In genomic region chr9:33223696-33224095, GRCh38 we compare ENCODE assay signal across 12 cellular contexts. TPM values are rescaled to one million over a fixed set of nuclear protein-coding genes. Genes with fewer than 3 reads are reported as not detected.
DNase-seq lines count a peak whose midpoint lies in the region; ATAC-seq, FAIRE-seq and TF ChIP-seq lines count a peak whose summit lies in the region.
"Had no signal": no experiment of that assay in that cellular context is flagged by ENCODE, and none has a peak within 500 bp of the region (broad histone marks: within the 10 kb centered on the region; RNA-seq: fewer than 3 reads in every experiment).

No MANE protein-coding gene starts in this region.

- POLR2A ChIA-PET in H1 (lab: Charles Lee; ENCODE audit: partially characterized antibody), result no interaction called here

- DNase-seq in NOMO-1 treated with DMSO at 0.1 percent for 48 hours (lab: John Stamatoyannopoulos, UW; ENCODE audit: unreplicated experiment), result peak; percentile 6
- DNase-seq in NOMO-1 (lab: John Stamatoyannopoulos, UW; ENCODE audit: unreplicated experiment in 2 of 2), result no peak
- DNase-seq in NCI-H69 (lab: John Stamatoyannopoulos, UW), result peak; percentile 12
- DNase-seq in H1 (ENCODE audit: low read depth in 1 of 2, low spot score in 2 of 2), result no peak
- peak; percentile 7 for DNase-seq in sciatic nerve (ENCODE audit: low spot score)
- no peak for DNase-seq in stimulated activated CD4-positive, alpha-beta T cell treated with anti-CD3 and anti-CD28 coated beads, Interleukin-12 subunit alpha, Interleukin-12 subunit beta, amount 100 ng/mL, for 4 hours
- DNase-seq: ACHN, NCI-H187 treated with DMSO at 0.1 percent for 48 hours had no signal

- H2AFZ ChIP-seq in H1 (ENCODE audit: low read length), result no peak overlapping the region

- H2BK120ac ChIP-seq in H1 (replicated peaks; ENCODE audit: low read depth, low read length), result no peak overlapping the region

- no peak overlapping the region for H3K4me3 ChIP-seq in H1 (ENCODE audit: extremely low read depth in 1 of 4, insufficient read depth in 2 of 4, low read depth in 3 of 4, low read length in 4 of 4)

- no peak overlapping the region for H4K8ac ChIP-seq in H1 (ENCODE audit: extremely low read depth, insufficient read depth, low read length)

- H2BK20ac ChIP-seq in H1 (ENCODE audit: low read length), result no peak overlapping the region

- H2AK5ac ChIP-seq in H1 (ENCODE audit: low read depth, low read length), result no peak overlapping the region

- H3K36me3 ChIP-seq in H1 (ENCODE audit: control insufficient read depth in 2 of 4, insufficient read depth in 4 of 4, low read length in 3 of 4), result no peaks in the 10 kb centered on the region

- H3K27me3 ChIP-seq in H1 (replicated peaks in 1 of 4; ENCODE audit: control insufficient read depth in 3 of 4, extremely low read depth in 1 of 4, insufficient read depth in 3 of 4, low read length in 3 of 4), result no peaks in the 10 kb centered on the region

- ATAC-seq in sciatic nerve (no peak), HG02642 (IDR thresholded peaks at IDR 0.05; ENCODE audit: poor library complexity, unreplicated experiment) (no peak), HG03439 (IDR thresholded peaks at IDR 0.05; ENCODE audit: unreplicated experiment) (no peak)

- no peak overlapping the region for H3K56ac ChIP-seq in H1 (replicated peaks; ENCODE audit: insufficient read length, low read depth, low read length)

- H3K23ac ChIP-seq in H1 (ENCODE audit: insufficient read length), result no peak overlapping the region

- no peak for TF ChIP-seq EP300 in H1 (IDR thresholded peaks at IDR 0.05; ENCODE audit: borderline replicate concordance in 1 of 2, low read depth in 2 of 2, low read length in 2 of 2)

- no peak overlapping the region for H3K27ac ChIP-seq in H1 (ENCODE audit: low read depth, low read length)

- no peaks in the 10 kb centered on the region for H4K20me1 ChIP-seq in H1 (replicated peaks in 1 of 2; ENCODE audit: control insufficient read depth in 1 of 2, insufficient read depth in 2 of 2, low read length in 2 of 2)

- no peak overlapping the region for H4K91ac ChIP-seq in H1 (replicated peaks; ENCODE audit: insufficient read length, low read length)

- H2BK15ac ChIP-seq in H1 (ENCODE audit: low read length), result no peak overlapping the region

- TF ChIP-seq CTCF in H1 (IDR thresholded peaks at IDR 0.05; ENCODE audit: control extremely low read depth in 1 of 3, insufficient read depth in 1 of 3, low read depth in 1 of 3, low read length in 3 of 3), result peak in 2 of 3 experiments; percentile 4 to 11; a peak in 1 of 4 replicates

- H3K23me2 ChIP-seq in H1 (ENCODE audit: low read depth, low read length), result no peaks in the 10 kb centered on the region

- no peak overlapping the region for H3K18ac ChIP-seq in H1 (ENCODE audit: extremely low read depth, low read length)

- intact Hi-C loops in sciatic nerve (cut with DNase I), result no loop called here

- H3K4ac ChIP-seq in H1 (replicated peaks; ENCODE audit: insufficient read length, low read depth, low read length), result no peak overlapping the region

- H4K5ac ChIP-seq in H1 (ENCODE audit: insufficient read length, low read depth, low read length), result no peak overlapping the region

- H3K4me1 ChIP-seq in H1 (replicated peaks in 1 of 4; ENCODE audit: control insufficient read depth in 3 of 4, insufficient read depth in 4 of 4, low read length in 3 of 4), result peaks cover 0 to 2% (median 0%) of the 10 kb centered on the region in 4 experiments; a peak in 2 of 7 replicates

- no peaks in the 10 kb centered on the region for H3K79me1 ChIP-seq in H1 (ENCODE audit: low read depth, low read length)

- H3K9ac ChIP-seq in H1 (replicated peaks in 1 of 4; ENCODE audit: extremely low read depth in 1 of 4, low read depth in 3 of 4, low read length in 3 of 4), result no peak overlapping the region

- peak; percentile 34 to 48; a peak in 3 of 4 replicates for TF ChIP-seq RAD21 in H1 (IDR thresholded peaks at IDR 0.05 in 1 of 2, conservative IDR thresholded peaks at IDR 0.05 in 1 of 2; ENCODE audit: low read depth in 2 of 2, low read length in 2 of 2)

- no peak overlapping the region for H3K14ac ChIP-seq in H1 (ENCODE audit: insufficient read length)

- no peak overlapping the region for H2BK12ac ChIP-seq in H1 (ENCODE audit: low read depth, low read length)

- CTCF ChIA-PET in H1 (lab: Charles Lee; ENCODE audit: partially characterized antibody), result interaction anchor here (0.5 to 3.2 kb wide), 6 partner anchors 11 to 150 kb away, joined by 3 to 25 read pairs (median 3); no protein-coding TSS in a partner anchor

- no peak overlapping the region for H3K4me2 ChIP-seq in H1 (ENCODE audit: insufficient read depth in 1 of 2, low read depth in 2 of 2, low read length in 2 of 2)

- H3K79me2 ChIP-seq in H1 (ENCODE audit: control insufficient read depth in 1 of 2, insufficient read depth in 2 of 2, low read length in 2 of 2), result no peaks in the 10 kb centered on the region

- no peak for FAIRE-seq in H1 (lab: Jason Lieb, UNC)
- FAIRE-seq: RCC 7860 had no signal

- WGBS in H1 (ENCODE audit: extremely low coverage in 1 of 2, insufficient coverage in 1 of 2, insufficient read length in 1 of 2, insufficient replicate concordance in 2 of 2, low coverage in 1 of 2, low lambda C conversion rate in 2 of 2, missing lambda C conversion rate in 1 of 2), 2 experiments, result 100% methylated on average over 1 of the region's 1 CpG; no CpG with 5 or more reads in 1 of the 2 experiments

- no peak overlapping the region for H2BK5ac ChIP-seq in H1 (ENCODE audit: low read depth, low read length)

- no peak for TF ChIP-seq POLR2A in H1 (IDR thresholded peaks at IDR 0.05; ENCODE audit: control extremely low read depth in 1 of 2, low read depth in 2 of 2, low read length in 2 of 2)

- no peaks in the 10 kb centered on the region for H3K9me3 ChIP-seq in H1 (ENCODE audit: insufficient read depth in 2 of 2, low read depth in 1 of 2, low read length in 1 of 2)

TF ChIP-seq in H1, 55 proteins besides CTCF, POLR2A, EP300 and RAD21 (continues in another document):
- no peak for TF ChIP-seq CTBP2 (IDR thresholded peaks at IDR 0.05; ENCODE audit: borderline replicate concordance, insufficient read depth, insufficient read length, low read length)
- TF ChIP-seq CREB1 (IDR thresholded peaks at IDR 0.05), result no peak
- TF ChIP-seq NRF1 (IDR thresholded peaks at IDR 0.05; ENCODE audit: low read depth, low read length), result no peak
- no peak for TF ChIP-seq KDM5A (IDR thresholded peaks at IDR 0.05; ENCODE audit: low read length)
- TF ChIP-seq RXRA (IDR thresholded peaks at IDR 0.05; ENCODE audit: insufficient read depth, low read depth, low read length), result no peak
- no peak for TF ChIP-seq CHD2 (IDR thresholded peaks at IDR 0.05; ENCODE audit: low read length)
- TF ChIP-seq RNF2 (IDR thresholded peaks at IDR 0.05; ENCODE audit: borderline replicate concordance, low read depth, low read length, missing control alignments, poor library complexity, severe bottlenecking), result no peak
- no peak for TF ChIP-seq CHD1 (IDR thresholded peaks at IDR 0.05; ENCODE audit: low read depth, low read length)
- TF ChIP-seq TCF12 (IDR thresholded peaks at IDR 0.05; ENCODE audit: low read depth, low read length), result no peak
- TF ChIP-seq TAF1 (IDR thresholded peaks at IDR 0.05; ENCODE audit: low read depth, low read length), result no peak
- no peak for TF ChIP-seq MAFK (IDR thresholded peaks at IDR 0.05; ENCODE audit: low read depth, low read length)

RNA-seq across cellular contexts. Expression of gene SPINK4, which starts 16.3 kb away (rescaled TPM):
- total RNA-seq in H1 (2021; fragmentation: NEBNext Ultra II Directional; extraction: Animal tissue kit (Norgen Biotek cat#: 25700)), result not detected in 2 replicates
- polyA plus RNA-seq in H1 (2011; rRNA removed), result not detected in 2 replicates
- polyA plus RNA-seq in H1 (2011; cell fraction: cytosol; rRNA removed), result not detected
- polyA plus RNA-seq in H1 (2011; cell fraction: nucleus; rRNA removed), result not detected
- not detected in 4 replicates for polyA plus RNA-seq in H1 (2012, experiment 1 of 2)
- not detected for polyA plus RNA-seq in H1 (2012, experiment 2 of 2)
- polyA plus RNA-seq in H1 (2013, experiment 1 of 2), result not detected
- polyA plus RNA-seq in H1 (2013, experiment 2 of 2), result not detected
- polyA minus RNA-seq in H1 (2011; rRNA and poly(A)+ RNA removed), result not detected in 2 replicates
- 17.5 TPM for polyA minus RNA-seq in H1 (2011; cell fraction: cytosol; rRNA and poly(A)+ RNA removed)
- 2.5 TPM for polyA minus RNA-seq in H1 (2011; cell fraction: nucleus; rRNA and poly(A)+ RNA removed)
- total RNA-seq in sciatic nerve, result not detected
- total RNA-seq: skeletal muscle tissue had no signal

RNA-seq across cellular contexts. Expression of gene BAG1, which starts 40.8 kb away (rescaled TPM):
- 59.8 and 61.5 TPM in 2 replicates for total RNA-seq in H1 (2021; fragmentation: NEBNext Ultra II Directional; extraction: Animal tissue kit (Norgen Biotek cat#: 25700))
- 14.7 and 18.3 TPM in 2 replicates for polyA plus RNA-seq in H1 (2011; rRNA removed)
- polyA plus RNA-seq in H1 (2011; cell fraction: cytosol; rRNA removed), result 37.6 TPM
- polyA plus RNA-seq in H1 (2011; cell fraction: nucleus; rRNA removed), result 16.5 TPM
- 43.5 to 62.7 TPM (median 55.0 TPM) in 4 replicates for polyA plus RNA-seq in H1 (2012, experiment 1 of 2)
- polyA plus RNA-seq in H1 (2012, experiment 2 of 2), result 46.0 TPM
- 26.0 TPM for polyA plus RNA-seq in H1 (2013, experiment 1 of 2)
- polyA plus RNA-seq in H1 (2013, experiment 2 of 2), result 29.0 TPM
- 8.6 and 12.3 TPM in 2 replicates for polyA minus RNA-seq in H1 (2011; rRNA and poly(A)+ RNA removed)
- polyA minus RNA-seq in H1 (2011; cell fraction: cytosol; rRNA and poly(A)+ RNA removed), result 16.1 TPM
- 35.9 TPM for polyA minus RNA-seq in H1 (2011; cell fraction: nucleus; rRNA and poly(A)+ RNA removed)
- 85.6 TPM for total RNA-seq in sciatic nerve

RNA-seq across cellular contexts. Expression of gene CHMP5, which starts 41.2 kb away (rescaled TPM):
- 44.1 and 47.3 TPM in 2 replicates for total RNA-seq in H1 (2021; fragmentation: NEBNext Ultra II Directional; extraction: Animal tissue kit (Norgen Biotek cat#: 25700))
- polyA plus RNA-seq in H1 (2011; rRNA removed), result 11.6 and 25.0 TPM in 2 replicates
- 44.4 TPM for polyA plus RNA-seq in H1 (2011; cell fraction: cytosol; rRNA removed)
- 4.4 TPM for polyA plus RNA-seq in H1 (2011; cell fraction: nucleus; rRNA removed)
- 36.0 to 53.8 TPM (median 37.2 TPM) in 4 replicates for polyA plus RNA-seq in H1 (2012, experiment 1 of 2)
- polyA plus RNA-seq in H1 (2012, experiment 2 of 2), result 14.2 TPM
- 29.9 TPM for polyA plus RNA-seq in H1 (2013, experiment 1 of 2)
- polyA plus RNA-seq in H1 (2013, experiment 2 of 2), result 29.6 TPM
- polyA minus RNA-seq in H1 (2011; rRNA and poly(A)+ RNA removed), result 8.6 and 9.8 TPM in 2 replicates
- polyA minus RNA-seq in H1 (2011; cell fraction: cytosol; rRNA and poly(A)+ RNA removed), result 9.2 TPM
- polyA minus RNA-seq in H1 (2011; cell fraction: nucleus; rRNA and poly(A)+ RNA removed), result 9.3 TPM
- total RNA-seq in sciatic nerve, result 73.0 TPM

RNA-seq across cellular contexts. Expression of gene B4GALT1, which starts 56.6 kb away (rescaled TPM):
- 17.9 and 18.2 TPM in 2 replicates for total RNA-seq in H1 (2021; fragmentation: NEBNext Ultra II Directional; extraction: Animal tissue kit (Norgen Biotek cat#: 25700))
- 12.6 and 12.8 TPM in 2 replicates for polyA plus RNA-seq in H1 (2011; rRNA removed)
- polyA plus RNA-seq in H1 (2011; cell fraction: cytosol; rRNA removed), result 8.5 TPM
- 7.0 TPM for polyA plus RNA-seq in H1 (2011; cell fraction: nucleus; rRNA removed)
- 11.2 to 12.3 TPM (median 11.8 TPM) in 4 replicates for polyA plus RNA-seq in H1 (2012, experiment 1 of 2)
- polyA plus RNA-seq in H1 (2012, experiment 2 of 2), result 15.0 TPM
- 17.0 TPM for polyA plus RNA-seq in H1 (2013, experiment 1 of 2)
- polyA plus RNA-seq in H1 (2013, experiment 2 of 2), result 19.4 TPM
- 13.8 and 14.9 TPM in 2 replicates for polyA minus RNA-seq in H1 (2011; rRNA and poly(A)+ RNA removed)
- 11.2 TPM for polyA minus RNA-seq in H1 (2011; cell fraction: cytosol; rRNA and poly(A)+ RNA removed)
- 7.6 TPM for polyA minus RNA-seq in H1 (2011; cell fraction: nucleus; rRNA and poly(A)+ RNA removed)
- 85.3 TPM for total RNA-seq in sciatic nerve

Comparison
In these comparisons a context has a peak if more than half of its experiments do, and no peak if none do; other contexts are left out.
1. DNase-seq: peak in NOMO-1 treated with DMSO at 0.1 percent for 48 hours (single experiment), NCI-H69 (single experiment) and sciatic nerve (single experiment); none in NOMO-1 (0 of 2), H1 (0 of 2) and stimulated activated CD4-positive, alpha-beta T cell treated with anti-CD3 and anti-CD28 coated beads, Interleukin-12 subunit alpha, Interleukin-12 subunit beta, amount 100 ng/mL, for 4 hours (single experiment).